ENCODE assay signal across 31 cellular contexts in the genomic region with DNA sequence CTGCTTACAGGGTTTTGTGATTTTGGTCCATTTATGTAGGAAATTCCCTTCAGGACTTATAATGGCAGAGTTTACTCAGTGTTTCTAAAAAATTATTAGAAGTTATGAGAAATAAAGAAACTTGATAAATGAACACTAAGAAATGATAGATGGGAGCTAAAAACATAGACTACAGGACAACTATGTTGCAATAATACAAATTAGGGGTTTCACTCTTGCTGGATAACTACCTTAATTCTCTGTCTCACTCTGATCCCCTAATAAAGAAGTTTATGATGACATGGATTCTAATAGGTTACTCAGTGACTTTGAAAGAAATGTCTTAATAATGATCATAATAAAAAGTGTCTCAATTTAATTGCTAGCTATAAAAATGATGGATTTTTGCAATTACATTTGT. TPM values are rescaled to one million over a fixed set of nuclear protein-coding genes. Genes with fewer than 3 reads are reported as not detected.
"Had no signal": no experiment of that assay in that cellular context is flagged by ENCODE, and none has a peak within 500 bp of the region (broad histone marks: within the 10 kb centered on the region; RNA-seq: fewer than 3 reads in every experiment).

No MANE protein-coding gene starts in this region.

- H3K27ac ChIP-seq: ascending aorta, body of pancreas, coronary artery, KMS-11, SJCRH30 had no signal

- ATAC-seq: activated CD8-positive, alpha-beta memory T cell treated with anti-CD3 and anti-CD28 coated beads, Interleukin-2, amount 10 ng/mL, durations not matched to agents 7 days and 5 days; activated naive CD8-positive, alpha-beta T cell treated with anti-CD3 and anti-CD28 coated beads, Interleukin-2, amount 50 U/mL, for 24 hours; activated T-cell treated with anti-CD3 and anti-CD28 coated beads, Interleukin-2, amount 50 U/mL, for 4 hours; body of pancreas; Panc1; Right ventricle myocardium inferior; WTC11 had no signal

- H3K4me1 ChIP-seq: ascending aorta, body of pancreas had no signal

- H3K27me3 Mint-ChIP-seq: activated CD4-positive, alpha-beta T cell treated with anti-CD3 and anti-CD28 coated beads, Interleukin-2, amount 10 ng/mL, durations not matched to agents 7 days and 5 days had no signal

- H3K27ac Mint-ChIP-seq: activated CD4-positive, alpha-beta T cell treated with anti-CD3 and anti-CD28 coated beads, Interleukin-2, amount 10 ng/mL, durations not matched to agents 7 days and 5 days; activated CD8-positive, alpha-beta memory T cell treated with anti-CD3 and anti-CD28 coated beads, Interleukin-2, amount 10 ng/mL, durations not matched to agents 7 days and 5 days; WTC11 had no signal

- FAIRE-seq: bronchial epithelial cell had no signal

- H3K9me3 ChIP-seq: ascending aorta, body of pancreas, SJCRH30, SK-N-SH had no signal

- H3K4me3 Mint-ChIP-seq: activated CD4-positive, alpha-beta T cell treated with anti-CD3 and anti-CD28 coated beads, Interleukin-2, amount 10 ng/mL, durations not matched to agents 7 days and 5 days; activated CD8-positive, alpha-beta memory T cell treated with anti-CD3 and anti-CD28 coated beads, Interleukin-2, amount 10 ng/mL, durations not matched to agents 7 days and 5 days; activated naive CD8-positive, alpha-beta T cell treated with anti-CD3 and anti-CD28 coated beads, Interleukin-2, amount 50 U/mL, for 24 hours; activated T-cell treated with anti-CD3 and anti-CD28 coated beads, Interleukin-2, amount 50 U/mL, for 4 hours; WTC11 had no signal

- H3K4me3 ChIP-seq: ascending aorta, body of pancreas, coronary artery, SJCRH30 had no signal

- H3K36me3 ChIP-seq: ascending aorta, SJCRH30 had no signal

- H3K4me2 ChIP-seq: KMS-11 had no signal

- H3K9me3 Mint-ChIP-seq: activated naive CD8-positive, alpha-beta T cell treated with anti-CD3 and anti-CD28 coated beads, Interleukin-2, amount 50 U/mL, for 24 hours; activated T-cell treated with anti-CD3 and anti-CD28 coated beads, Interleukin-2, amount 50 U/mL, for 4 hours; WTC11 had no signal

- H3K27me3 ChIP-seq: ascending aorta, SJCRH30 had no signal

- H3K36me3 Mint-ChIP-seq: WTC11 had no signal

- DNase-seq: activated CD4-positive, alpha-beta T cell treated with anti-CD3 and anti-CD28 coated beads, Interleukin-2, amount 10 ng/mL, durations not matched to agents 7 days and 5 days; activated CD4-positive, CD25-positive, alpha-beta regulatory T cell treated with anti-CD3 and anti-CD28 coated beads, Interleukin-2, amount 50 U/mL, for 72 hours; activated CD8-positive, alpha-beta memory T cell treated with anti-CD3 and anti-CD28 coated beads, Interleukin-2, amount 10 ng/mL, durations not matched to agents 7 days and 5 days; activated effector memory CD4-positive, alpha-beta T cell treated with Interleukin-2 at 50 U/mL for 16 hours; activated naive CD4-positive, alpha-beta T cell treated with anti-CD3 and anti-CD28 coated beads, Interleukin-2, amount 50 U/mL, for 16 hours; activated naive CD8-positive, alpha-beta T cell treated with anti-CD3 and anti-CD28 coated beads, Interleukin-2, amount 50 U/mL, for 24 hours; activated T-cell treated with anti-CD3 and anti-CD28 coated beads, Interleukin-2, amount 50 U/mL, for 4 hours; amniotic stem cell; body of pancreas; central memory CD4-positive, alpha-beta T cell; MV-4-11; NCI-H1092 treated with DMSO at 0.1 percent for 48 hours; NCI-H1417 treated with DMSO at 0.1 percent for 48 hours; NCI-H1694; NCI-H2029; NCI-H2107; NCI-H2171 treated with DMSO at 0.1 percent for 48 hours; NCI-H226; NCI-H526; NCI-H82; OCI-M1; RPMI8226; SJCRH30; SK-N-SH had no signal

- H3K9ac ChIP-seq: KMS-11 had no signal

RNA-seq across cellular contexts. Expression of a gene that starts 23.3 kb away (rescaled TPM):
- total RNA-seq: ascending aorta had no signal
